21 cellular contexts compared by ENCODE assay signal in genomic region chr9:112868956-112869594, GRCh38. TPM values are rescaled to one million over a fixed set of nuclear protein-coding genes. Genes with fewer than 3 reads are reported as not detected.
DNase-seq lines count a peak whose midpoint lies in the region; ATAC-seq and TF ChIP-seq lines count a peak whose summit lies in the region.
"Had no signal": no experiment of that assay in that cellular context is flagged by ENCODE, and none has a peak within 500 bp of the region (broad histone marks: within the 10 kb centered on the region; RNA-seq: fewer than 3 reads in every experiment).

No MANE protein-coding gene starts in this region.

- no peak for TF ChIP-seq CTCF in type B pancreatic cell (conservative IDR thresholded peaks at IDR 0.05)

- peaks cover 6% of the 10 kb centered on the region for H3K9me3 Mint-ChIP-seq in type B pancreatic cell
- H3K9me3 Mint-ChIP-seq: naive thymus-derived CD4-positive, alpha-beta T cell had no signal

- H3K4me3 Mint-ChIP-seq in type B pancreatic cell: no peak overlapping the region
- H3K4me3 Mint-ChIP-seq: naive thymus-derived CD4-positive, alpha-beta T cell had no signal

- H3K36me3 Mint-ChIP-seq in type B pancreatic cell: peaks cover 10% of the 10 kb centered on the region

- ATAC-seq in GM18508 (IDR thresholded peaks at IDR 0.05; ENCODE audit: insufficient read depth, unreplicated experiment): peak; percentile 58
- peak; percentile 56 for ATAC-seq in HG03354 (IDR thresholded peaks at IDR 0.05; ENCODE audit: poor library complexity, severe bottlenecking, unreplicated experiment)
- ATAC-seq: naive thymus-derived CD4-positive, alpha-beta T cell; Right ventricle myocardium inferior had no signal

- H3K27ac Mint-ChIP-seq in type B pancreatic cell: no peak overlapping the region
- H3K27ac Mint-ChIP-seq: naive thymus-derived CD4-positive, alpha-beta T cell had no signal

- peaks cover 24% of the 10 kb centered on the region for H3K4me1 Mint-ChIP-seq in type B pancreatic cell (ENCODE audit: unreplicated experiment)

- H3K27ac ChIP-seq in epithelial cell of prostate: peak overlapping the region; percentile 79
- peak overlapping the region in 12 of 21 experiments; percentile 5 to 73 (median 29) for H3K27ac ChIP-seq in skin epidermis
- H3K27ac ChIP-seq: KMS-11, thoracic aorta had no signal

- no peak overlapping the region for H3K4me3 ChIP-seq in skin epidermis
- H3K4me3 ChIP-seq: lung, thoracic aorta had no signal

- no peaks in the 10 kb centered on the region for H3K27me3 Mint-ChIP-seq in type B pancreatic cell
- H3K27me3 Mint-ChIP-seq: naive thymus-derived CD4-positive, alpha-beta T cell had no signal

- DNase-seq in epithelial cell of prostate (ENCODE audit: low read depth, low spot score) (no peak), dermis blood vessel endothelial cell (no peak), amniotic stem cell (lab: John Stamatoyannopoulos, UW) (no peak), type B pancreatic cell (ENCODE audit: extremely low spot score, unreplicated experiment) (no peak), NOMO-1 treated with dmso at 0.1 percent for 144 hours (lab: John Stamatoyannopoulos, UW; ENCODE audit: unreplicated experiment) (no peak)
- DNase-seq: activated CD4-positive, alpha-beta T cell treated with anti-CD3 and anti-CD28 coated beads for 1 hour; activated effector memory CD4-positive, alpha-beta T cell treated with anti-CD3 and anti-CD28 coated beads, Interleukin-2, amount 50 U/mL, for 16 hours; GF-D8; naive thymus-derived CD4-positive, alpha-beta T cell; NCI-H1105 treated with DMSO at 0.1 percent for 48 hours; stimulated activated CD4-positive, alpha-beta T cell treated with anti-CD3 and anti-CD28 coated beads, Interleukin-2, amount 100 ng/mL, for 48 hours had no signal

RNA-seq across cellular contexts. Expression of gene SLC46A2, which starts 21.6 kb away (rescaled TPM):
- total RNA-seq in dermis blood vessel endothelial cell: not detected in 2 replicates
- 0.14 TPM in 1 of 2 replicates, not detected in the other for total RNA-seq in type B pancreatic cell (ENCODE audit: low replicate concordance)
- total RNA-seq: frontal cortex; renal cortical epithelial cell; Right ventricle myocardium inferior; T-helper 2 cell treated with Interferon-gamma antibody and Interleukin-4, amounts not matched to agents 100 ng/mL and 5 ng/mL, for 36 hours had no signal
